10 cellular contexts compared by ENCODE assay signal in the genomic region with DNA sequence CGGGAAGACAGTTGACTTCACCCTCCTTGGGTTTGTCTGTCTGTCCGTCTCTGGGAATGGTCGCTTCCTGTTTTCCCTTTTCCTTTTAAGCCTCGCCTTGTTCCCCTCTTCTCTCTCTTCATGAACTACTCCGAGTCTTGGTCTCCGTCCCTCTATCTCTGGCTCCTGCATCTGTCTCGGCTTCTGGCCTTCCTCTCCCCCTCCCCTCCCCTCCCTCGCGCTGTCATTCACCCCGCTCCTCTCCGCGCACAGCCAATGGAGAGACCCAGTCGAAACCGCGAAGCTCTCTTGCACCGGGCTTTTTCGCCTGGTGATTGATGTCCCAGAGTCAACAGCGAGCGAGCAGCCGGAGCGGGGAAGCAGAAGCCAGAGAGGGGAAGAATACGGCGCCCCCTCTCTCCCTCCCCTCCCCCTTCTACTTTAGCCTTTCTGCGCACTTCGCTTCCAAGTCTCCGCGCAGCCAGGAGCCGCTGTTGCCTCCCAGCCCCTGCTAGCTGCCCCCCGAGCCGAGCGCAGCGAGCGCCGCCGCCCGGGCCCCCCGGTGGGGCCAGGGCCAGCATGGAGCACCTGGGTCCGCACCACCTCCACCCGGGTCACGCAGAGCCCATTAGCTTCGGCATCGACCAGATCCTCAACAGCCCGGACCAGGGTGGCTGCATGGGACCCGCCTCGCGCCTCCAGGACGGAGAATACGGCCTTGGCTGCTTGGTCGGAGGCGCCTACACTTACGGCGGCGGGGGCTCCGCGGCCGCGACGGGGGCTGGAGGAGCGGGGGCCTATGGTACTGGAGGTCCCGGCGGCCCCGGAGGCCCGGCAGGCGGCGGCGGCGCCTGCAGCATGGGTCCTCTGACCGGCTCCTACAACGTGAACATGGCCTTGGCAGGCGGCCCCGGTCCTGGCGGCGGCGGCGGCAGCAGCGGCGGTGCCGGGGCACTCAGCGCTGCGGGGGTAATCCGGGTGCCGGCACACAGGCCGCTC. TPM values are rescaled to one million over a fixed set of nuclear protein-coding genes. Genes with fewer than 3 reads are reported as not detected.
DNase-seq lines count a peak whose midpoint lies in the region; ATAC-seq, FAIRE-seq and TF ChIP-seq lines count a peak whose summit lies in the region.
"Had no signal": no experiment of that assay in that cellular context is flagged by ENCODE, and none has a peak within 500 bp of the region (broad histone marks: within the 10 kb centered on the region; RNA-seq: fewer than 3 reads in every experiment).

A gene (plus strand): TSS at position 317 of the 978 bp plus-strand sequence. CDS start 242 bp downstream, at position 559.

- peaks cover 71% of the 10 kb centered on the region for H3K27me3 Mint-ChIP-seq in activated T-helper 17 cell treated with anti-CD3 and anti-CD28 coated beads, Interleukin-2, amount 50 U/mL, for 72 hours
- peaks cover 94% of the 10 kb centered on the region for H3K27me3 Mint-ChIP-seq in mesothelial cell of epicardium (ENCODE audit: low read depth)

- H3K9me2 ChIP-seq in Karpas-422 (replicated peaks; ENCODE audit: insufficient read depth, low read length) = no peaks in the 10 kb centered on the region

- TF ChIP-seq CTCF in BE2C (IDR thresholded peaks at IDR 0.05; ENCODE audit: low read depth, low read length) (peak; percentile 31; the same call in 1 of the 2 replicates), mesothelial cell of epicardium (IDR thresholded peaks at IDR 0.05; ENCODE audit: unreplicated experiment) (no peak), GM10248 (IDR thresholded peaks at IDR 0.05; ENCODE audit: control extremely low read depth, extremely low read depth, low read depth, missing control alignments) (no peak)

- H3K4me3 ChIP-seq in BE2C (ENCODE audit: low read depth, low read length) (peak within 1 kb of the TSS; percentile 60), Karpas-422 (ENCODE audit: low read length) (no peak within 1 kb of the TSS)
- H3K4me3 ChIP-seq: GM12878 had no signal

- H3K27me3 ChIP-seq in BE2C (peaks cover 51% of the 10 kb centered on the region), Karpas-422 (ENCODE audit: low read length) (no peaks in the 10 kb centered on the region)

- no peak within 1 kb of the TSS for H3K9ac ChIP-seq in Karpas-422 (ENCODE audit: low read length)

- H3K36me3 ChIP-seq in BE2C (no peaks in the 10 kb centered on the region), Karpas-422 (ENCODE audit: insufficient read depth, low read length) (no peaks in the 10 kb centered on the region)

- CTCF ChIA-PET in GM10248 (lab: Yijun Ruan, JAX) = interaction anchor here (1.4 to 4.3 kb wide), 2 partner anchors 11 to 83 kb away, joined by 3 to 32 read pairs; no protein-coding TSS in a partner anchor

- POLR2A ChIA-PET in GM10248 (lab: Yijun Ruan, JAX) = no interaction called here

- H3K36me3 Mint-ChIP-seq in activated T-helper 17 cell treated with anti-CD3 and anti-CD28 coated beads, Interleukin-2, amount 50 U/mL, for 72 hours (ENCODE audit: low read depth) = peaks cover 15% of the 10 kb centered on the region
- no peaks in the 10 kb centered on the region for H3K36me3 Mint-ChIP-seq in mesothelial cell of epicardium

- no peaks in the 10 kb centered on the region for H4K20me1 ChIP-seq in Karpas-422 (ENCODE audit: insufficient read depth, low read depth, low read length)

- no peak within 1 kb of the TSS for H3K27ac ChIP-seq in Karpas-422 (ENCODE audit: low read length)

- DNase-seq in BE2C (peak; percentile 76), HTR-8/SVneo (ENCODE audit: insufficient read length, low spot score) (peak; percentile 56), mesothelial cell of epicardium (ENCODE audit: low spot score in 2 of 2, unreplicated experiment in 2 of 2) (no peak), NAMALWA (ENCODE audit: low spot score) (no peak), Karpas-422 (no peak), GM10248 (ENCODE audit: extremely low spot score) (no peak)

- peak; percentile 35 for ATAC-seq in activated T-helper 17 cell treated with anti-CD3 and anti-CD28 coated beads, Interleukin-2, amount 50 U/mL, for 72 hours (replicated peaks)
- no peak for ATAC-seq in HG03442 (IDR thresholded peaks at IDR 0.05; ENCODE audit: unreplicated experiment)
- ATAC-seq: GM12878 had no signal

- peak within 1 kb of the TSS; percentile 55 for H3K4me3 Mint-ChIP-seq in activated T-helper 17 cell treated with anti-CD3 and anti-CD28 coated beads, Interleukin-2, amount 50 U/mL, for 72 hours
- H3K4me3 Mint-ChIP-seq in mesothelial cell of epicardium = peak within 1 kb of the TSS; percentile 36

- no peak within 1 kb of the TSS for H3K4me2 ChIP-seq in Karpas-422 (ENCODE audit: low read depth, low read length, poor library complexity, severe bottlenecking)

- H3K9me3 Mint-ChIP-seq in activated T-helper 17 cell treated with anti-CD3 and anti-CD28 coated beads, Interleukin-2, amount 50 U/mL, for 72 hours = no peaks in the 10 kb centered on the region
- no peaks in the 10 kb centered on the region for H3K9me3 Mint-ChIP-seq in mesothelial cell of epicardium

- no peaks in the 10 kb centered on the region for H3K79me2 ChIP-seq in Karpas-422 (ENCODE audit: low read length)

- H3K4me1 ChIP-seq in BE2C (no peaks in the 10 kb centered on the region; the same call in none of the 2 replicates), Karpas-422 (ENCODE audit: low read length) (no peaks in the 10 kb centered on the region)

- FAIRE-seq in HTR-8/SVneo (lab: Jason Lieb, UNC) = no peak
- FAIRE-seq: GM12878 had no signal

- H2AFZ ChIP-seq in Karpas-422 (ENCODE audit: low read length) = no peak within 1 kb of the TSS

- H3K4me1 Mint-ChIP-seq in activated T-helper 17 cell treated with anti-CD3 and anti-CD28 coated beads, Interleukin-2, amount 50 U/mL, for 72 hours = peaks cover 7% of the 10 kb centered on the region
- peaks cover 6% of the 10 kb centered on the region for H3K4me1 Mint-ChIP-seq in mesothelial cell of epicardium

- no peak within 1 kb of the TSS for H3K27ac Mint-ChIP-seq in activated T-helper 17 cell treated with anti-CD3 and anti-CD28 coated beads, Interleukin-2, amount 50 U/mL, for 72 hours
- no peak within 1 kb of the TSS for H3K27ac Mint-ChIP-seq in mesothelial cell of epicardium

- H3K9me3 ChIP-seq in BE2C (no peaks in the 10 kb centered on the region), Karpas-422 (ENCODE audit: low read length) (no peaks in the 10 kb centered on the region)

RNA-seq across cellular contexts. Expression of the gene that starts here (rescaled TPM):
- 6.1 TPM for polyA plus RNA-seq in BE2C (2012; ENCODE audit: insufficient read depth, insufficient read length, low read depth)
- not detected for total RNA-seq in activated T-helper 17 cell treated with anti-CD3 and anti-CD28 coated beads, Interleukin-2, amount 50 U/mL, for 72 hours
- total RNA-seq in mesothelial cell of epicardium = not detected in 3 replicates
- not detected in 2 replicates for total RNA-seq in Karpas-422 (2014; rRNA removed; shearing (Covaris generic); ENCODE audit: low replicate concordance)
- total RNA-seq: GM12878, RPMI7951 had no signal
- polyA plus RNA-seq: GM12878 had no signal

Comparison
In these comparisons a context has a peak if more than half of its experiments do, and no peak if none do; other contexts are left out.
1. Peak in ATAC-seq in activated T-helper 17 cell treated with anti-CD3 and anti-CD28 coated beads, Interleukin-2, amount 50 U/mL, for 72 hours; RNA of the gene not detected or under 1 TPM.
2. DNase-seq: peak in BE2C (single experiment) and HTR-8/SVneo (single experiment); none in mesothelial cell of epicardium (0 of 2), NAMALWA (single experiment), Karpas-422 (single experiment) and GM10248 (single experiment).